Comparison of ENCODE assay signal across 8 cellular contexts in the genomic region with DNA sequence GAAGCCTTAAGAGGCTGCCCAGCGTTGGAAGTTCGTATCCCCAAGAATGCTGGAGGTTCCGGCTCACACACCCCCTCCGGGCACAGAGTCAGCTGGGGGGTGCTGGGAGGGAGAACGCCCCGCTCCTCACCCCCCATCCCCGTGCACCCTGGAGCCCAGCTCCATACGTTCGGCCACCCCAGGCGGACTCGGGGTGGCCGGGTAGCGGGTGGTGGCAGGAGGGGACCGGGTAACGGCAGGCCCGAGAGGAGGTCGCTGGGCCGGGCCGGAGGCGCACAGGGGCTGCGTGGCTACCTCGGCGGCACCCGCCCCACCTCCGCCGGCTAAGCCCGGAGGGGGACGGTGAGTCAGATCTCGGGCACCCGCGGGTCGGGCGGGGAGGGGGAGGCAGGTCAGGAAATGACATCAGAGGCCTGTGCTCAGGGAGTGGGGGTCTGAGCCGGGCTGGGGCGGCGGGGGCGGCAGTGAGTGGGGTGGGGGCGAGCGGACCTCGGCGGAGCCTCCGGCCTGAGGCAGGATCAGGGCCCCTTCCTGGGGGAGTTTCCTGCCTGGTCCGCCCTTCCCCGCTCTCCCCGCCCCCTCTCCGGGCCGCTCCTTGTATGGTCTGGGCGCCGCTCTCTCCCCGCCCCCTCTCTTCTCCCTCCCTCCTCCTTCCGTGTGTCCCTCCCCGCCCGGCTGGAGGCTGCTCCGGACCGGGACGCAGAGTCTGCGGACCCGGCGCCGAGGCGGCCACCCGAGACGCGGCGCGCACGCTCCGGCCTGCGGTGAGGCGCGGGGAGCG. TPM values are rescaled to one million over a fixed set of nuclear protein-coding genes. Genes with fewer than 3 reads are reported as not detected.
DNase-seq lines count a peak whose midpoint lies in the region; ATAC-seq and TF ChIP-seq lines count a peak whose summit lies in the region.

A gene with protein sequence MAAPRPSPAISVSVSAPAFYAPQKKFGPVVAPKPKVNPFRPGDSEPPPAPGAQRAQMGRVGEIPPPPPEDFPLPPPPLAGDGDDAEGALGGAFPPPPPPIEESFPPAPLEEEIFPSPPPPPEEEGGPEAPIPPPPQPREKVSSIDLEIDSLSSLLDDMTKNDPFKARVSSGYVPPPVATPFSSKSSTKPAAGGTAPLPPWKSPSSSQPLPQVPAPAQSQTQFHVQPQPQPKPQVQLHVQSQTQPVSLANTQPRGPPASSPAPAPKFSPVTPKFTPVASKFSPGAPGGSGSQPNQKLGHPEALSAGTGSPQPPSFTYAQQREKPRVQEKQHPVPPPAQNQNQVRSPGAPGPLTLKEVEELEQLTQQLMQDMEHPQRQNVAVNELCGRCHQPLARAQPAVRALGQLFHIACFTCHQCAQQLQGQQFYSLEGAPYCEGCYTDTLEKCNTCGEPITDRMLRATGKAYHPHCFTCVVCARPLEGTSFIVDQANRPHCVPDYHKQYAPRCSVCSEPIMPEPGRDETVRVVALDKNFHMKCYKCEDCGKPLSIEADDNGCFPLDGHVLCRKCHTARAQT (plus strand): TSS at position 700 of the 781 bp plus-strand sequence. CDS start 227 bp downstream, outside the sequence.

- H3K27me3 Mint-ChIP-seq in GM23338 (ENCODE audit: insufficient read depth, low read depth, poor library complexity) = peaks cover 4% of the 10 kb centered on the region

- H3K36me3 Mint-ChIP-seq in GM23338 (ENCODE audit: low read depth) = peaks cover 11% of the 10 kb centered on the region; the same call in 2 of the 3 replicates

- H3K27ac ChIP-seq in GM23338 (ENCODE audit: low read depth) (peak within 1 kb of the TSS; percentile 99), SJSA1 (peak within 1 kb of the TSS; percentile 92), foreskin keratinocyte (peak within 1 kb of the TSS; percentile 74), neuronal stem cell (replicated peaks; ENCODE audit: low read length) (peak within 1 kb of the TSS; percentile 85)

- peak within 1 kb of the TSS; percentile 76; the same call in 1 of the 2 replicates for H3K27ac Mint-ChIP-seq in GM23338

- DNase-seq in EL = peak; percentile 95
- DNase-seq in GM23338 (ENCODE audit: low spot score) = peak; percentile 96
- DNase-seq in Kasumi-1 (lab: John Stamatoyannopoulos, UW) = peak; percentile 94 to 97
- peak; percentile 90 to 99 for DNase-seq in SJSA1 (ENCODE audit: low read depth in 1 of 2, low spot score in 2 of 2)
- DNase-seq in activated naive CD4-positive, alpha-beta T cell (lab: John Stamatoyannopoulos, UW) = peak; percentile 56 to 82 (median 64)
- DNase-seq in foreskin keratinocyte = peak; percentile 80 to 86
- DNase-seq in neuronal stem cell (ENCODE audit: low spot score) = peak; percentile 87

- H3K36me3 ChIP-seq in GM23338 (ENCODE audit: insufficient read depth) (peaks cover 7% of the 10 kb centered on the region; the same call in 1 of the 2 replicates), SJSA1 (peaks cover 57% of the 10 kb centered on the region), neuronal stem cell (replicated peaks in 1 of 2; ENCODE audit: control insufficient read depth in 2 of 2, insufficient read depth in 2 of 2, low read length in 2 of 2) (peaks cover 6 to 32% of the 10 kb centered on the region in 2 donors)

- H2AFZ ChIP-seq in GM23338 (peak within 1 kb of the TSS; percentile 72), neuronal stem cell (ENCODE audit: low read length) (peak within 1 kb of the TSS; percentile 96)

- no peak within 1 kb of the TSS for H4K8ac ChIP-seq in neuronal stem cell (ENCODE audit: low read depth, low read length)

- H3K4me3 Mint-ChIP-seq in GM23338 = peak within 1 kb of the TSS; percentile 74

- no peak within 1 kb of the TSS for H2BK12ac ChIP-seq in neuronal stem cell (ENCODE audit: low read length)

- peaks cover 4% of the 10 kb centered on the region for H3K79me1 ChIP-seq in neuronal stem cell (ENCODE audit: low read depth, low read length)

- no peaks in the 10 kb centered on the region; the same call in 2 of the 3 replicates for H3K9me3 Mint-ChIP-seq in GM23338

- peak within 1 kb of the TSS; percentile 39 for H2BK120ac ChIP-seq in neuronal stem cell (ENCODE audit: low read depth, low read length)

- H3K4me1 Mint-ChIP-seq in GM23338 = peaks cover 33% of the 10 kb centered on the region

- H3K9me3 ChIP-seq in SJSA1 (replicated peaks) (0 out of 2 replicates have a peak, but pooled peaks cover 2% of the 10 kb centered on the region), neuronal stem cell (replicated peaks in 1 of 2; ENCODE audit: control insufficient read depth in 2 of 2, insufficient read depth in 1 of 2, low read depth in 1 of 2, low read length in 2 of 2) (peaks cover 0 to under 1% of the 10 kb centered on the region in 2 donors)

- no peak within 1 kb of the TSS for H3K4ac ChIP-seq in neuronal stem cell (ENCODE audit: low read length)

- peak within 1 kb of the TSS; percentile 75 for H2BK15ac ChIP-seq in neuronal stem cell (ENCODE audit: low read length)

- peak within 1 kb of the TSS; percentile 99 for H3K18ac ChIP-seq in neuronal stem cell (ENCODE audit: low read length)

- H3K4me2 ChIP-seq in GM23338 = peak within 1 kb of the TSS; percentile 95
- peak within 1 kb of the TSS; percentile 83 for H3K4me2 ChIP-seq in neuronal stem cell (ENCODE audit: insufficient read depth, low read length, poor library complexity, severe bottlenecking)

- peak within 1 kb of the TSS; percentile 97 for H3K23ac ChIP-seq in neuronal stem cell (ENCODE audit: low read depth, low read length, poor library complexity)

- H3K14ac ChIP-seq in neuronal stem cell (ENCODE audit: low read length) = peak within 1 kb of the TSS; percentile 43

- peak; percentile 74 for ATAC-seq in GM23338
- ATAC-seq in foreskin keratinocyte = peak; percentile 77

- peaks cover 51% of the 10 kb centered on the region for H3K79me2 ChIP-seq in GM23338 (replicated peaks; ENCODE audit: insufficient read depth)

- H4K91ac ChIP-seq in neuronal stem cell (ENCODE audit: low read depth, low read length, poor library complexity) = no peak within 1 kb of the TSS

- peak within 1 kb of the TSS; percentile 98 for H2BK5ac ChIP-seq in neuronal stem cell (ENCODE audit: low read length)

- WGBS in neuronal stem cell (ENCODE audit: extremely low coverage in 2 of 2, insufficient read length in 2 of 2, insufficient replicate concordance in 1 of 2), 2 donors = no CpG with 5 or more reads among the region's 72 CpGs

- TF ChIP-seq CTCF in GM23338 (conservative IDR thresholded peaks at IDR 0.05; ENCODE audit: low read depth in 2 of 2) = no peak
- no peak for TF ChIP-seq CTCF in foreskin keratinocyte (conservative IDR thresholded peaks at IDR 0.05)
- no peak for TF ChIP-seq CTCF in subcutaneous adipose tissue (IDR thresholded peaks at IDR 0.05; ENCODE audit: low read depth)

- H3K9me2 ChIP-seq in GM23338 (ENCODE audit: insufficient read depth) = no peaks in the 10 kb centered on the region

- peaks cover 15% of the 10 kb centered on the region; the same call in 1 of the 2 replicates for H3F3A ChIP-seq in GM23338 (replicated peaks; ENCODE audit: low read depth)

- H4K20me1 ChIP-seq in GM23338 (replicated peaks; ENCODE audit: insufficient read depth) = peaks cover 31% of the 10 kb centered on the region

- peak within 1 kb of the TSS; percentile 91 for H3K9ac ChIP-seq in neuronal stem cell (ENCODE audit: low read depth, low read length, poor library complexity)

- H3K27me3 ChIP-seq in GM23338 (ENCODE audit: insufficient read depth) (no peaks in the 10 kb centered on the region), SJSA1 (replicated peaks) (no peaks in the 10 kb centered on the region), foreskin keratinocyte (no peaks in the 10 kb centered on the region), neuronal stem cell (ENCODE audit: control insufficient read depth in 3 of 3, insufficient read depth in 3 of 3, low read depth in 1 of 3, low read length in 3 of 3) (no peaks in the 10 kb centered on the region)

- H3K4me3 ChIP-seq in GM23338 (peak within 1 kb of the TSS; percentile 99), SJSA1 (peak within 1 kb of the TSS; percentile 77), neuronal stem cell (ENCODE audit: low read length in 2 of 2) (peak within 1 kb of the TSS; percentile 76 to 98)

- H2AK5ac ChIP-seq in neuronal stem cell (ENCODE audit: low read depth, low read length) = peak within 1 kb of the TSS; percentile 52

- H3K4me1 ChIP-seq in GM23338 (ENCODE audit: insufficient read depth) = peaks cover 29% of the 10 kb centered on the region
- peaks cover 54% of the 10 kb centered on the region for H3K4me1 ChIP-seq in SJSA1 (replicated peaks)
- peaks cover 31% of the 10 kb centered on the region for H3K4me1 ChIP-seq in foreskin keratinocyte
- peaks cover 14 to 16% of the 10 kb centered on the region in 2 donors for H3K4me1 ChIP-seq in neuronal stem cell (ENCODE audit: control insufficient read depth in 2 of 2, insufficient read depth in 1 of 2, low read depth in 1 of 2, low read length in 2 of 2)

TF ChIP-seq in GM23338, 12 proteins besides CTCF, POLR2A, EP300 and RAD21:
- TF ChIP-seq EZH2phosphoT487 (IDR thresholded peaks at IDR 0.05; ENCODE audit: unreplicated experiment) (no peak), EZH2 (IDR thresholded peaks at IDR 0.05; ENCODE audit: low read depth, unreplicated experiment) (no peak), JUNB (IDR thresholded peaks at IDR 0.05; ENCODE audit: unreplicated experiment) (no peak), POLR2AphosphoS5 (IDR thresholded peaks at IDR 0.05; ENCODE audit: low read depth) (peak; percentile 88), NANOG (IDR thresholded peaks at IDR 0.05; ENCODE audit: borderline replicate concordance) (no peak), CREB1 (CRISPR knock-in tag; IDR thresholded peaks at IDR 0.05; ENCODE audit: low read depth) (peak; percentile 66), ETS1 (IDR thresholded peaks at IDR 0.05) (peak; percentile 26; the same call in 1 of the 2 replicates)

RNA-seq across cellular contexts. Expression of the gene that starts here (rescaled TPM):
- total RNA-seq in GM23338 (2014; rRNA removed; shearing (Covaris generic)) = 132 and 141 TPM in 2 replicates
- 108 and 111 TPM in 2 replicates for polyA plus RNA-seq in GM23338 (2016; fragmentation: Nextera tagmentation; extraction: Ambion mirVana)
- total RNA-seq in SJSA1 (2014; rRNA removed; shearing (Covaris generic)) = 68.7 and 86.5 TPM in 2 replicates
- total RNA-seq in foreskin keratinocyte = 126 and 140 TPM in 2 replicates
- polyA plus RNA-seq in foreskin keratinocyte = 252 and 253 TPM in 2 replicates
- 85.0 TPM for polyA plus RNA-seq in neuronal stem cell (2013, experiment 1 of 2)
- 85.7 TPM for polyA plus RNA-seq in neuronal stem cell (2013, experiment 2 of 2)
- 10 to 100 TPM; 26.9 to 79.9 (median 56.7) TPM for total RNA-seq in subcutaneous adipose tissue

Comparison
In these comparisons a context has a peak if more than half of its experiments do, and no peak if none do; other contexts are left out.
1. Peak in every context shown above with its lines: DNase-seq, ATAC-seq, H3K4me3 ChIP-seq and H3K27ac ChIP-seq.